ENCODE assay signal across 8 cellular contexts in the genomic region with DNA sequence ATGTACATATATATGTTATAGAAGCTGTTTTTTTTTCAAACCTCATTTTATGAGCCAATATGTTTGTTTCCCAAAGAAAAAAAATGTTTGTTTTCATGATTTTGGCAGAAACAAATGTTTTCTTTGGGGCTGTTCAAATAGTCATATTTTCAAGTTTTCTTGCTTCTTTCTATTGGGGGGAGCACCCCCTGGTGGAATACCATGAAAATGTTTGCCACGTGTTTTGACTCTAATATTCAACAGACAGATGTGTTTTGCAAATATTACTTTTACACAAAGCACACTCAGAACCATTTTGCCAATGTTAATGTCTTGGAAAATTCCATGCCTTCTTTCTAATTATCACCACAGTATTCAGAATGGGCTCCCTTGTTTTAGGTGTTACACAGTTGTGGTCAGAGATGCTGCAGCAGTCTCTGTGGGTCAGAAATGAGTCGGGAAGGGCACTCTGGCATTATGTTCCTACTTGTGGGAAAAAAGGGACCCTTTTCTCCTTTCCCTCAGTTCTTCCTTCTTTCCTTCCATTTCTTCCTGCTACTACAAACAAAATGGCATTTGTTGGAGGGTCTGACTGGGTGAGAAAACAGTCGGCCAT.
DNase-seq lines count a peak whose midpoint lies in the region; TF ChIP-seq lines count a peak whose summit lies in the region.

No MANE protein-coding gene starts in this region.

- H3K27me3 ChIP-seq in smooth muscle cell (ENCODE audit: low read depth), result no peaks in the 10 kb centered on the region

- H3K79me2 ChIP-seq in smooth muscle cell (ENCODE audit: low read depth), result no peaks in the 10 kb centered on the region

- H3K4me1 ChIP-seq in HEK293 (ENCODE audit: control insufficient read depth, insufficient read depth, low read length) (peaks cover 4% of the 10 kb centered on the region; the same call in 1 of the 2 replicates), smooth muscle cell (ENCODE audit: low read depth) (no peaks in the 10 kb centered on the region)

- no peak overlapping the region for H2AFZ ChIP-seq in smooth muscle cell (ENCODE audit: low read depth)

- H3K4me2 ChIP-seq in smooth muscle cell, result no peak overlapping the region

- TF ChIP-seq CTCF in HEK293 (tag by site-specific recombination; IDR thresholded peaks at IDR 0.05) (0 out of 2 replicates have a peak, but pooled peaks have one; percentile 33), foreskin fibroblast (IDR thresholded peaks at IDR 0.05; ENCODE audit: low read depth, low read length) (peak; percentile 54), smooth muscle cell (IDR thresholded peaks at IDR 0.05; ENCODE audit: borderline replicate concordance, insufficient read depth, poor library complexity, severe bottlenecking) (peak; percentile 65)

- H4K20me1 ChIP-seq in smooth muscle cell (ENCODE audit: low read depth), result no peaks in the 10 kb centered on the region

- POLR2A ChIA-PET in HEK293 (lab: Yijun Ruan, JAX), result no interaction called here

- CTCF ChIA-PET in HEK293 (lab: Yijun Ruan, JAX), result interaction anchor here (0.6 to 1.8 kb wide), 11 partner anchors 12 to 1618 kb away, joined by 3 to 9 read pairs (median 3); no protein-coding TSS in a partner anchor

- H3K4me3 ChIP-seq in HEK293 (ENCODE audit: low read depth, low read length), result no peak overlapping the region
- no peak overlapping the region for H3K4me3 ChIP-seq in foreskin fibroblast (ENCODE audit: low read depth in 1 of 2, low read length in 2 of 2)
- H3K4me3 ChIP-seq in smooth muscle cell, result no peak overlapping the region

- DNase-seq in DMS53 treated with DMSO at 0.1 percent for 48 hours (lab: John Stamatoyannopoulos, UW; ENCODE audit: unreplicated experiment), result peak; percentile 40
- peak; percentile 46 for DNase-seq in RPMI8226
- peak; percentile 20 to 70 for DNase-seq in foreskin fibroblast
- no peak for DNase-seq in smooth muscle cell (lab: John Stamatoyannopoulos, UW; ENCODE audit: unreplicated experiment)
- DNase-seq in retina, result no peak
- DNase-seq in stimulated activated CD4-positive, alpha-beta T cell treated with anti-CD3 and anti-CD28 coated beads, Interleukin-4, amount 100 ng/mL, for 1 hour, result no peak
- DNase-seq in activated naive CD4-positive, alpha-beta T cell treated with anti-CD3 and anti-CD28 coated beads, Interleukin-2, amount 50 U/mL, for 16 hours, result no peak

- no peaks in the 10 kb centered on the region for H3K36me3 ChIP-seq in HEK293 (ENCODE audit: control insufficient read depth in 2 of 2, insufficient read depth in 1 of 2, low read length in 2 of 2)
- no peaks in the 10 kb centered on the region for H3K36me3 ChIP-seq in smooth muscle cell (ENCODE audit: low read depth)

- no peak overlapping the region for H3K9ac ChIP-seq in smooth muscle cell (ENCODE audit: low read depth)

- H3K9me3 ChIP-seq in HEK293 (ENCODE audit: control insufficient read depth, insufficient read depth, low read depth, low read length) (no peaks in the 10 kb centered on the region), smooth muscle cell (replicated peaks; ENCODE audit: low read depth) (no peaks in the 10 kb centered on the region)

- H3K27ac ChIP-seq in HEK293 (ENCODE audit: extremely low read depth, low read depth, low read length), result no peak overlapping the region
- no peak overlapping the region for H3K27ac ChIP-seq in smooth muscle cell (ENCODE audit: low read depth)

- 70% methylated on average over 3 of the region's 3 CpGs for WGBS in smooth muscle cell (ENCODE audit: low lambda C conversion rate)

- H3F3A ChIP-seq in smooth muscle cell (ENCODE audit: low read depth), result no peaks in the 10 kb centered on the region

TF ChIP-seq in HEK293, 187 proteins besides CTCF, POLR2A, EP300 and RAD21:
- TF ChIP-seq ZNF654 (tag by site-specific recombination; IDR thresholded peaks at IDR 0.05; ENCODE audit: low read depth), result peak; percentile 45
- no peak for TF ChIP-seq ZNF133 (tag by site-specific recombination; IDR thresholded peaks at IDR 0.05)

Comparison
In these comparisons a context has a peak if more than half of its experiments do, and no peak if none do; other contexts are left out.
1. DNase-seq: peak in DMS53 treated with DMSO at 0.1 percent for 48 hours (single experiment), RPMI8226 (single experiment) and foreskin fibroblast (2 of 2); none in smooth muscle cell (single experiment), retina (single experiment), stimulated activated CD4-positive, alpha-beta T cell treated with anti-CD3 and anti-CD28 coated beads, Interleukin-4, amount 100 ng/mL, for 1 hour (single experiment) and activated naive CD4-positive, alpha-beta T cell treated with anti-CD3 and anti-CD28 coated beads, Interleukin-2, amount 50 U/mL, for 16 hours (single experiment).
2. Peak in every context shown above with its lines, with median percentiles within 50 percentile points of each other: CTCF ChIP-seq.